ENCODE assay signal across 8 cellular contexts in genomic region chr3:42804831-42805821, GRCh38. TPM values are rescaled to one million over a fixed set of nuclear protein-coding genes. Genes with fewer than 3 reads are reported as not detected.
DNase-seq lines count a peak whose midpoint lies in the region; ATAC-seq, FAIRE-seq and TF ChIP-seq lines count a peak whose summit lies in the region.

No MANE protein-coding gene starts in this region.

- H3K9ac ChIP-seq in HUES48 (ENCODE audit: low read depth, low read length), result peak overlapping the region; percentile 40; the same call in 1 of the 2 replicates
- H3K9ac ChIP-seq in kidney (ENCODE audit: low read length in 2 of 2), result peak overlapping the region; percentile 89 to 93

- peaks cover 5% of the 10 kb centered on the region for H3K36me3 Mint-ChIP-seq in activated CD4-positive, alpha-beta T cell treated with anti-CD3 and anti-CD28 coated beads for 36 hours (ENCODE audit: low read depth)
- no peaks in the 10 kb centered on the region for H3K36me3 Mint-ChIP-seq in stimulated activated memory B cell treated with anti-CD40 and anti-IgM and Interleukin-4, amounts not matched to agents 10 μg/mL and 1 μg/mL and 100 μg/mL, for 72 hours

- H3K4me1 ChIP-seq in HUES48 (ENCODE audit: control insufficient read depth, insufficient read depth, low read length), result peaks cover 22% of the 10 kb centered on the region
- peaks cover 15% of the 10 kb centered on the region in 2 donors for H3K4me1 ChIP-seq in kidney (ENCODE audit: control insufficient read depth in 1 of 2, insufficient read depth in 1 of 2, low read depth in 1 of 2, low read length in 2 of 2)

- peaks cover 34% of the 10 kb centered on the region for H3K4me1 Mint-ChIP-seq in activated CD4-positive, alpha-beta T cell treated with anti-CD3 and anti-CD28 coated beads for 36 hours
- H3K4me1 Mint-ChIP-seq in stimulated activated memory B cell treated with anti-CD40 and anti-IgM and Interleukin-4, amounts not matched to agents 10 μg/mL and 1 μg/mL and 100 μg/mL, for 72 hours, result peaks cover 32% of the 10 kb centered on the region

- CTCF ChIA-PET in activated CD4-positive, alpha-beta T cell treated with anti-CD3 and anti-CD28 coated beads for 36 hours (lab: Charles Lee), result interaction anchor here (1.0 to 1.2 kb wide), 4 partner anchors 25 to 192 kb away, joined by 3 read pairs; no protein-coding TSS in a partner anchor

- peak overlapping the region; percentile 91 for H3K4me3 Mint-ChIP-seq in activated CD4-positive, alpha-beta T cell treated with anti-CD3 and anti-CD28 coated beads for 36 hours
- H3K4me3 Mint-ChIP-seq in stimulated activated memory B cell treated with anti-CD40 and anti-IgM and Interleukin-4, amounts not matched to agents 10 μg/mL and 1 μg/mL and 100 μg/mL, for 72 hours, result peak overlapping the region; percentile 84

- peaks cover 6% of the 10 kb centered on the region for H3K27me3 Mint-ChIP-seq in activated CD4-positive, alpha-beta T cell treated with anti-CD3 and anti-CD28 coated beads for 36 hours
- H3K27me3 Mint-ChIP-seq in stimulated activated memory B cell treated with anti-CD40 and anti-IgM and Interleukin-4, amounts not matched to agents 10 μg/mL and 1 μg/mL and 100 μg/mL, for 72 hours, result peaks cover 19% of the 10 kb centered on the region

- H3K27ac Mint-ChIP-seq in activated CD4-positive, alpha-beta T cell treated with anti-CD3 and anti-CD28 coated beads for 36 hours, result peak overlapping the region; percentile 38
- peak overlapping the region; percentile 84 for H3K27ac Mint-ChIP-seq in stimulated activated memory B cell treated with anti-CD40 and anti-IgM and Interleukin-4, amounts not matched to agents 10 μg/mL and 1 μg/mL and 100 μg/mL, for 72 hours

- POLR2A ChIA-PET in activated CD4-positive, alpha-beta T cell treated with anti-CD3 and anti-CD28 coated beads for 36 hours (lab: Charles Lee), result interaction anchor here (0.6 to 0.8 kb wide), 2 partner anchors 10 to 25 kb away, joined by 3 to 9 read pairs; no protein-coding TSS in a partner anchor

- DNase-seq in activated CD4-positive, alpha-beta T cell treated with anti-CD3 and anti-CD28 coated beads for 36 hours, result peak; percentile 17
- DNase-seq in activated CD4-positive, alpha-beta T cell treated with anti-CD3 and anti-CD28 coated beads for 4 hours, result no peak
- DNase-seq in T47D (ENCODE audit: low read depth in 1 of 2, low spot score in 1 of 2), result peak; percentile 46 to 47
- DNase-seq in kidney, result peak; percentile 83
- no peak for DNase-seq in SIG-M5 treated with dmso at 0.1 percent for 504 hours (lab: John Stamatoyannopoulos, UW; ENCODE audit: unreplicated experiment)
- DNase-seq in activated gamma-delta T cell treated with Interleukin-2 at 50 U/mL for 16 hours, result no peak

- H3K9me3 ChIP-seq in HUES48 (ENCODE audit: control insufficient read depth, insufficient read depth, low read length) (no peaks in the 10 kb centered on the region), kidney (ENCODE audit: control insufficient read depth in 1 of 2, low read length in 2 of 2) (no peaks in the 10 kb centered on the region)

- no peaks in the 10 kb centered on the region for H3K9me3 Mint-ChIP-seq in activated CD4-positive, alpha-beta T cell treated with anti-CD3 and anti-CD28 coated beads for 36 hours (ENCODE audit: low read depth)
- no peaks in the 10 kb centered on the region for H3K9me3 Mint-ChIP-seq in stimulated activated memory B cell treated with anti-CD40 and anti-IgM and Interleukin-4, amounts not matched to agents 10 μg/mL and 1 μg/mL and 100 μg/mL, for 72 hours

- intact Hi-C loops in activated CD4-positive, alpha-beta T cell treated with anti-CD3 and anti-CD28 coated beads for 36 hours (cut with DNase I, micrococcal nuclease), result loop anchor here (1.0 to 10.0 kb wide), 14 partner anchors 26 to 1533 kb away; partner anchors contain the start of genes CCDC13 (in 2 of the 2), ABHD5 (in 1 of the 2), NKTR (in 1 of the 2) and POMGNT2 (in 1 of the 2)
- intact Hi-C loops in kidney (cut with DNase I), result no loop called here

- no peak for TF ChIP-seq CTCF in kidney (IDR thresholded peaks at IDR 0.05; ENCODE audit: borderline replicate concordance, extremely low read depth, insufficient read depth)

- H3K27me3 ChIP-seq in HUES48 (ENCODE audit: control insufficient read depth, insufficient read depth, low read length), result peaks cover 19% of the 10 kb centered on the region

- peak overlapping the region; percentile 86 for H3K27ac ChIP-seq in HUES48 (ENCODE audit: low read depth, low read length)
- peak overlapping the region; percentile 91 to 97 for H3K27ac ChIP-seq in kidney (ENCODE audit: low read depth in 2 of 2, low read length in 2 of 2)

- in situ Hi-C loops in T47D (cut with HindIII; ENCODE audit: low pct_unique_long_range_greater_than_20kb, low sequenced_read_pairs), result no loop called here

- H3K36me3 ChIP-seq in HUES48 (ENCODE audit: control insufficient read depth, insufficient read depth, low read length), result peaks cover 7% of the 10 kb centered on the region; the same call in 1 of the 2 replicates
- no peaks in the 10 kb centered on the region for H3K36me3 ChIP-seq in kidney (ENCODE audit: control insufficient read depth in 1 of 2, insufficient read depth in 2 of 2, low read length in 2 of 2)

- ATAC-seq in activated CD4-positive, alpha-beta T cell treated with anti-CD3 and anti-CD28 coated beads for 36 hours, result no peak
- no peak for ATAC-seq in stimulated activated memory B cell treated with anti-CD40 and anti-IgM and Interleukin-4, amounts not matched to agents 10 μg/mL and 1 μg/mL and 100 μg/mL, for 72 hours

- no peak for FAIRE-seq in kidney (lab: Jason Lieb, UNC)

- peak overlapping the region; percentile 84 for H3K4me3 ChIP-seq in HUES48 (ENCODE audit: low read depth, low read length)
- peak overlapping the region; percentile 78 to 94 for H3K4me3 ChIP-seq in kidney (ENCODE audit: low read length in 2 of 2)

RNA-seq across cellular contexts. Expression of gene HIGD1A, which starts 0.8 kb away (rescaled TPM):
- total RNA-seq in activated CD4-positive, alpha-beta T cell treated with anti-CD3 and anti-CD28 coated beads for 36 hours, result 10 to 100 TPM; 74.9 to 77.8 TPM
- 207 TPM for total RNA-seq in kidney
- polyA plus RNA-seq in kidney (ENCODE audit: insufficient read depth, low read depth, low replicate concordance), result 283 TPM

RNA-seq across cellular contexts. Expression of gene ACKR2, which starts 4.1 kb away (rescaled TPM):
- total RNA-seq in activated CD4-positive, alpha-beta T cell treated with anti-CD3 and anti-CD28 coated beads for 36 hours, result under 1 TPM; 0.64 to 0.65 TPM
- total RNA-seq in kidney, result 8.9 TPM
- polyA plus RNA-seq in kidney (ENCODE audit: insufficient read depth, low read depth, low replicate concordance), result 0.86 TPM

RNA-seq across cellular contexts. Expression of gene CCDC13, which starts 32.1 kb away (rescaled TPM):
- total RNA-seq in activated CD4-positive, alpha-beta T cell treated with anti-CD3 and anti-CD28 coated beads for 36 hours, result under 1 TPM; 0.46 to 0.63 TPM
- 5.3 TPM for total RNA-seq in kidney
- 7.0 TPM for polyA plus RNA-seq in kidney (ENCODE audit: insufficient read depth, low read depth, low replicate concordance)

Comparison
In these comparisons a context has a peak if more than half of its experiments do, and no peak if none do; other contexts are left out.
1. DNase-seq: peak in activated CD4-positive, alpha-beta T cell treated with anti-CD3 and anti-CD28 coated beads for 36 hours (single experiment), T47D (2 of 2) and kidney (single experiment); none in activated CD4-positive, alpha-beta T cell treated with anti-CD3 and anti-CD28 coated beads for 4 hours (0 of 2), SIG-M5 treated with dmso at 0.1 percent for 504 hours (single experiment) and activated gamma-delta T cell treated with Interleukin-2 at 50 U/mL for 16 hours (single experiment).